In the genomic region with DNA sequence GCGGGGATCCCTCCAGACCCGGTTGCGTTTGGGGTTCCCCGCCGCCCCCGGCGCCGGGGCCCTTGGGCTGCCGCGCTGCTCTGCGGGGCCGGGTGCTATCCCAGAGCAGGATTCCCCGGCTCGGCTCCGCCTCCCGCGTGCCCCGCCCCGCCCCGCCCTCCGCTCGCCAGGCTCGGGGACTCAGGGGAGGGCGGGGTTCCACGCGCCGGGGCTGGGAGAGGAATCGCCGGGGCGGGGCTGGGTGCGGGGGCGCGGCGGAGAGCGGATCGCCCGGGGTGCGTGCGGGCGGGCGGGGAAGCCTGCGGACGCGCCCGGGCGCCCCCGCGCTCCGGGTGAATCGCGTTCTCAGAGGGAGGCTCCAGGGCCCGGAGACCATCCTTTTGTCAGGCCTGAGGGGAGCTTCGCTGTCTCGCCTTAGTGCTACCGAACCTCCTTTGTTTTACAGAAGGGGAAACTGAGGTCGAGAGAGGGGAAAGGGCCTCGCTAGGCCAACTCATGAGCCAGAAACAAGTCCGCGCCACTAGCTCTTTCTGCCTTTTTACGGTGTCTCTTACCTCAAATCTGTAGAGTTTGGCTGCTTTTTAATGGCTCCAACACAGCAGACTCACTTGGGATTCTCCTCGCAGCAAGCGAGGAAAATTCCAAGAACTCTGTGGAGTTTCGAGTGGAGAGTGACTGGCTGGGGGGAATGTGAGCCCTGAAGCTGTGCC, we compare ENCODE assay signal across 8 cellular contexts. TPM values are rescaled to one million over a fixed set of nuclear protein-coding genes. Genes with fewer than 3 reads are reported as not detected.
DNase-seq lines count a peak whose midpoint lies in the region; ATAC-seq and TF ChIP-seq lines count a peak whose summit lies in the region.

A gene (minus strand): TSS at position 82 of the 710 bp plus-strand sequence. CDS start 260 bp downstream, outside the sequence.

- peak within 1 kb of the TSS; percentile 87 for H3K4me2 ChIP-seq in GM23338

- peaks cover 29% of the 10 kb centered on the region for H3K27me3 ChIP-seq in GM23338 (ENCODE audit: insufficient read depth)
- H3K27me3 ChIP-seq in left lung: peaks cover 18 to 94% of the 10 kb centered on the region in 2 donors

- DNase-seq in EL: peak; percentile 86
- peak; percentile 84 for DNase-seq in GM23338 (ENCODE audit: low spot score)
- DNase-seq in NCI-H1105 (lab: John Stamatoyannopoulos, UW): peak; percentile 2
- peak; percentile 92 for DNase-seq in activated CD4-positive, alpha-beta T cell treated with anti-CD3 and anti-CD28 coated beads, Interleukin-2, amount 10 ng/mL, durations not matched to agents 24 days and 14 days
- no peak for DNase-seq in coronary artery (ENCODE audit: low spot score)
- peak; percentile 90 to 98 for DNase-seq in left lung
- DNase-seq in stimulated activated CD4-positive, alpha-beta T cell treated with anti-CD3 and anti-CD28 coated beads, Interleukin-1b, Interleukin-23, amount 100 ng/mL, for 48 hours: peak; percentile 67

- no peaks in the 10 kb centered on the region for H3K9me2 ChIP-seq in GM23338 (ENCODE audit: insufficient read depth)

- H3K4me1 Mint-ChIP-seq in GM23338: peaks cover 29% of the 10 kb centered on the region
- peaks cover 12% of the 10 kb centered on the region for H3K4me1 Mint-ChIP-seq in activated CD4-positive, alpha-beta T cell treated with anti-CD3 and anti-CD28 coated beads, Interleukin-2, amount 10 ng/mL, durations not matched to agents 24 days and 14 days

- intact Hi-C loops in activated CD4-positive, alpha-beta T cell treated with anti-CD3 and anti-CD28 coated beads, Interleukin-2, amount 10 ng/mL, durations not matched to agents 24 days and 14 days (cut with micrococcal nuclease): loop anchor here (1.0 to 10.0 kb wide), 4 partner anchors 59 to 462 kb away; a partner anchor contains a TSS
- intact Hi-C loops in left lung (cut with DNase I): loop anchor here in 1 of 2 donors (10.0 kb wide), 1 partner anchor 268 kb away; no protein-coding TSS in a partner anchor

- no peaks in the 10 kb centered on the region for H4K20me1 ChIP-seq in GM23338 (replicated peaks; ENCODE audit: insufficient read depth)

- peaks cover 6% of the 10 kb centered on the region for H3K79me2 ChIP-seq in GM23338 (replicated peaks; ENCODE audit: insufficient read depth)

- no peaks in the 10 kb centered on the region; the same call in 2 of the 3 replicates for H3K36me3 Mint-ChIP-seq in GM23338 (ENCODE audit: low read depth)
- no peaks in the 10 kb centered on the region for H3K36me3 Mint-ChIP-seq in activated CD4-positive, alpha-beta T cell treated with anti-CD3 and anti-CD28 coated beads, Interleukin-2, amount 10 ng/mL, durations not matched to agents 24 days and 14 days (ENCODE audit: low read depth)

- H3K9me3 Mint-ChIP-seq in GM23338: no peaks in the 10 kb centered on the region
- H3K9me3 Mint-ChIP-seq in activated CD4-positive, alpha-beta T cell treated with anti-CD3 and anti-CD28 coated beads, Interleukin-2, amount 10 ng/mL, durations not matched to agents 24 days and 14 days: no peaks in the 10 kb centered on the region

- peaks cover 24% of the 10 kb centered on the region for H3K27me3 Mint-ChIP-seq in GM23338 (ENCODE audit: insufficient read depth, low read depth, poor library complexity)
- H3K27me3 Mint-ChIP-seq in activated CD4-positive, alpha-beta T cell treated with anti-CD3 and anti-CD28 coated beads, Interleukin-2, amount 10 ng/mL, durations not matched to agents 24 days and 14 days: peaks cover 71% of the 10 kb centered on the region

- H2AFZ ChIP-seq in GM23338: peak within 1 kb of the TSS; percentile 89

- H3K4me3 Mint-ChIP-seq in GM23338: peak within 1 kb of the TSS; percentile 97
- H3K4me3 Mint-ChIP-seq in activated CD4-positive, alpha-beta T cell treated with anti-CD3 and anti-CD28 coated beads, Interleukin-2, amount 10 ng/mL, durations not matched to agents 24 days and 14 days: peak within 1 kb of the TSS; percentile 42

- TF ChIP-seq CTCF in GM23338 (conservative IDR thresholded peaks at IDR 0.05; ENCODE audit: low read depth in 2 of 2) (no peak), coronary artery (IDR thresholded peaks at IDR 0.05) (no peak), left lung (IDR thresholded peaks at IDR 0.05) (no peak)

- H3K27ac Mint-ChIP-seq in GM23338: no peak within 1 kb of the TSS
- no peak within 1 kb of the TSS for H3K27ac Mint-ChIP-seq in activated CD4-positive, alpha-beta T cell treated with anti-CD3 and anti-CD28 coated beads, Interleukin-2, amount 10 ng/mL, durations not matched to agents 24 days and 14 days

- peak within 1 kb of the TSS; percentile 88 for H3K4me3 ChIP-seq in GM23338
- peak within 1 kb of the TSS; percentile 73 for H3K4me3 ChIP-seq in coronary artery
- peak within 1 kb of the TSS; percentile 30 to 47 for H3K4me3 ChIP-seq in left lung

- peak; percentile 68 for ATAC-seq in GM23338
- peak; percentile 97 for ATAC-seq in left lung
- no peak for ATAC-seq in HG03469 (IDR thresholded peaks at IDR 0.05; ENCODE audit: unreplicated experiment)

- H3K27ac ChIP-seq in GM23338 (ENCODE audit: low read depth) (no peak within 1 kb of the TSS), coronary artery (no peak within 1 kb of the TSS), left lung (no peak within 1 kb of the TSS)

- H3K36me3 ChIP-seq in GM23338 (ENCODE audit: insufficient read depth) (no peaks in the 10 kb centered on the region), left lung (no peaks in the 10 kb centered on the region)

- peaks cover 26% of the 10 kb centered on the region for H3K4me1 ChIP-seq in GM23338 (ENCODE audit: insufficient read depth)
- peaks cover 0 to 14% of the 10 kb centered on the region in 2 donors for H3K4me1 ChIP-seq in left lung

- H3K9me3 ChIP-seq in left lung: no peaks in the 10 kb centered on the region

- 0 out of 2 replicates have a peak, but pooled peaks cover 2% of the 10 kb centered on the region for H3F3A ChIP-seq in GM23338 (replicated peaks; ENCODE audit: low read depth)

TF ChIP-seq in GM23338, 12 proteins besides CTCF, POLR2A, EP300 and RAD21 (continues in another document):
- TF ChIP-seq, protein P1, sequence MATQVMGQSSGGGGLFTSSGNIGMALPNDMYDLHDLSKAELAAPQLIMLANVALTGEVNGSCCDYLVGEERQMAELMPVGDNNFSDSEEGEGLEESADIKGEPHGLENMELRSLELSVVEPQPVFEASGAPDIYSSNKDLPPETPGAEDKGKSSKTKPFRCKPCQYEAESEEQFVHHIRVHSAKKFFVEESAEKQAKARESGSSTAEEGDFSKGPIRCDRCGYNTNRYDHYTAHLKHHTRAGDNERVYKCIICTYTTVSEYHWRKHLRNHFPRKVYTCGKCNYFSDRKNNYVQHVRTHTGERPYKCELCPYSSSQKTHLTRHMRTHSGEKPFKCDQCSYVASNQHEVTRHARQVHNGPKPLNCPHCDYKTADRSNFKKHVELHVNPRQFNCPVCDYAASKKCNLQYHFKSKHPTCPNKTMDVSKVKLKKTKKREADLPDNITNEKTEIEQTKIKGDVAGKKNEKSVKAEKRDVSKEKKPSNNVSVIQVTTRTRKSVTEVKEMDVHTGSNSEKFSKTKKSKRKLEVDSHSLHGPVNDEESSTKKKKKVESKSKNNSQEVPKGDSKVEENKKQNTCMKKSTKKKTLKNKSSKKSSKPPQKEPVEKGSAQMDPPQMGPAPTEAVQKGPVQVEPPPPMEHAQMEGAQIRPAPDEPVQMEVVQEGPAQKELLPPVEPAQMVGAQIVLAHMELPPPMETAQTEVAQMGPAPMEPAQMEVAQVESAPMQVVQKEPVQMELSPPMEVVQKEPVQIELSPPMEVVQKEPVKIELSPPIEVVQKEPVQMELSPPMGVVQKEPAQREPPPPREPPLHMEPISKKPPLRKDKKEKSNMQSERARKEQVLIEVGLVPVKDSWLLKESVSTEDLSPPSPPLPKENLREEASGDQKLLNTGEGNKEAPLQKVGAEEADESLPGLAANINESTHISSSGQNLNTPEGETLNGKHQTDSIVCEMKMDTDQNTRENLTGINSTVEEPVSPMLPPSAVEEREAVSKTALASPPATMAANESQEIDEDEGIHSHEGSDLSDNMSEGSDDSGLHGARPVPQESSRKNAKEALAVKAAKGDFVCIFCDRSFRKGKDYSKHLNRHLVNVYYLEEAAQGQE (IDR thresholded peaks at IDR 0.05; ENCODE audit: unreplicated experiment): no peak
- TF ChIP-seq NANOG (IDR thresholded peaks at IDR 0.05; ENCODE audit: borderline replicate concordance) (no peak), EZH2phosphoT487 (IDR thresholded peaks at IDR 0.05; ENCODE audit: unreplicated experiment) (no peak)
- TF ChIP-seq, protein P2, sequence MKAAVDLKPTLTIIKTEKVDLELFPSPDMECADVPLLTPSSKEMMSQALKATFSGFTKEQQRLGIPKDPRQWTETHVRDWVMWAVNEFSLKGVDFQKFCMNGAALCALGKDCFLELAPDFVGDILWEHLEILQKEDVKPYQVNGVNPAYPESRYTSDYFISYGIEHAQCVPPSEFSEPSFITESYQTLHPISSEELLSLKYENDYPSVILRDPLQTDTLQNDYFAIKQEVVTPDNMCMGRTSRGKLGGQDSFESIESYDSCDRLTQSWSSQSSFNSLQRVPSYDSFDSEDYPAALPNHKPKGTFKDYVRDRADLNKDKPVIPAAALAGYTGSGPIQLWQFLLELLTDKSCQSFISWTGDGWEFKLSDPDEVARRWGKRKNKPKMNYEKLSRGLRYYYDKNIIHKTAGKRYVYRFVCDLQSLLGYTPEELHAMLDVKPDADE (IDR thresholded peaks at IDR 0.05): no peak

RNA-seq across cellular contexts. Expression of the gene that starts here (rescaled TPM):
- 16.9 and 19.6 TPM in 2 replicates for total RNA-seq in GM23338 (2014; rRNA removed; shearing (Covaris generic))
- polyA plus RNA-seq in GM23338 (2016; fragmentation: Nextera tagmentation; extraction: Ambion mirVana): 9.6 and 12.8 TPM in 2 replicates
- 0.44 and 0.66 TPM in 2 replicates for total RNA-seq in activated CD4-positive, alpha-beta T cell treated with anti-CD3 and anti-CD28 coated beads, Interleukin-2, amount 10 ng/mL, durations not matched to agents 24 days and 14 days
- 1 to 10 TPM; 3.6 to 3.7 TPM for total RNA-seq in left lung

Comparison
In these comparisons a context has a peak if more than half of its experiments do, and no peak if none do; other contexts are left out.
1. Peak in DNase-seq in activated CD4-positive, alpha-beta T cell treated with anti-CD3 and anti-CD28 coated beads, Interleukin-2, amount 10 ng/mL, durations not matched to agents 24 days and 14 days; RNA of the gene not detected or under 1 TPM.